ENCODE assay signal across 31 cellular contexts in the genomic region with DNA sequence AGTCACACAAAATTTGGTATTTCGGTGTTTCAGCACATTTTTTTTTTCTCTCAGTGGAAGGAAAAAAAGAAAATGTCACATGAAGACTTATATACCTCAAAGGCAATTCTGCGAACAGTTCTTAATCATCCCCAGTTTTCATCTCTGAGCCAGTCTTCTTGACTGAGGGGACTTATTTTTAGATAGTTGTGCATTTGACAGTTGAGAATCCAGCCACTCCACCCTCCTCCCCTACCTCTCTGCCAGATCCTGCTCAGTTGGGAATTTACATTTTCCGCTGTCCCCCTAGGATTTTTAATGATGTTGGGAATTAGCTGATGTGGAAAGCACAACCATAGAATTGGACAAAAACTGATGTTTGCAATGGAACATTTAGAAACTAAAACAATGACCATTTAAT.
"Had no signal": no experiment of that assay in that cellular context is flagged by ENCODE, and none has a peak within 500 bp of the region (broad histone marks: within the 10 kb centered on the region; RNA-seq: fewer than 3 reads in every experiment).

No MANE protein-coding gene starts in this region.

- H3K27me3 ChIP-seq: colonic mucosa, ovary, sigmoid colon, spleen, suprapubic skin, transverse colon, upper lobe of right lung, uterus had no signal

- ATAC-seq: esophagus mucosa; left colon; mucosa of descending colon; natural killer cell treated with Interleukin-12 subunit alpha and Interleukin-12 subunit beta and Interleukin-15 and Interleukin-18, amount 100 ng/mL, for 72 hours; psoas muscle; right cardiac atrium; stimulated activated naive CD8-positive, alpha-beta T cell treated with anti-CD3 and anti-CD28 coated beads, Interleukin-15, amount 100 ng/mL, for 72 hours; upper lobe of right lung had no signal

- H3K9me3 Mint-ChIP-seq: dendritic cell treated with granulocyte-macrophage colony-stimulating factor and Interleukin-4, amounts not matched to agents 40 ng/mL and 50 ng/mL, for 4 days; natural killer cell treated with Interleukin-12 subunit alpha and Interleukin-12 subunit beta and Interleukin-15 and Interleukin-18, amount 100 ng/mL, for 72 hours; stimulated activated naive CD8-positive, alpha-beta T cell treated with anti-CD3 and anti-CD28 coated beads, Interleukin-15, amount 100 ng/mL, for 72 hours had no signal

- H3K9me3 ChIP-seq: colonic mucosa, mucosa of descending colon, ovary, psoas muscle, sigmoid colon, suprapubic skin, transverse colon, upper lobe of right lung, uterus had no signal

- H3K27ac Mint-ChIP-seq: dendritic cell treated with granulocyte-macrophage colony-stimulating factor and Interleukin-4, amounts not matched to agents 40 ng/mL and 50 ng/mL, for 4 days; endodermal cell; immature natural killer cell; mesothelial cell of epicardium; naive B cell; natural killer cell treated with Interleukin-12 subunit alpha and Interleukin-12 subunit beta and Interleukin-15 and Interleukin-18, amount 100 ng/mL, for 72 hours; stimulated activated naive CD8-positive, alpha-beta T cell treated with anti-CD3 and anti-CD28 coated beads, Interleukin-15, amount 100 ng/mL, for 72 hours had no signal

- H3K4me3 Mint-ChIP-seq: dendritic cell treated with granulocyte-macrophage colony-stimulating factor and Interleukin-4, amounts not matched to agents 40 ng/mL and 50 ng/mL, for 4 days; endodermal cell; immature natural killer cell; mesothelial cell of epicardium; naive B cell; natural killer cell treated with Interleukin-12 subunit alpha and Interleukin-12 subunit beta and Interleukin-15 and Interleukin-18, amount 100 ng/mL, for 72 hours; stimulated activated naive CD8-positive, alpha-beta T cell treated with anti-CD3 and anti-CD28 coated beads, Interleukin-15, amount 100 ng/mL, for 72 hours had no signal

- H3K36me3 Mint-ChIP-seq: immature natural killer cell; mesothelial cell of epicardium; naive B cell; natural killer cell treated with Interleukin-12 subunit alpha and Interleukin-12 subunit beta and Interleukin-15 and Interleukin-18, amount 100 ng/mL, for 72 hours had no signal

- H3K4me1 ChIP-seq: colonic mucosa, psoas muscle, spleen, suprapubic skin, transverse colon, upper lobe of right lung, uterus had no signal

- H3K36me3 ChIP-seq: colonic mucosa, ovary, sigmoid colon, spleen, suprapubic skin, transverse colon, upper lobe of right lung, uterus had no signal

- DNase-seq: colonic mucosa; effector CD8-positive, alpha-beta T cell; endodermal cell; foreskin melanocyte; hypothalamus; immature natural killer cell; islet precursor cell; kidney glomerular epithelial cell; left colon; mesenchymal stem cell; mucosa of descending colon; naive B cell; nucleus accumbens; ovary; posterior cingulate gyrus; psoas muscle; sigmoid colon; spleen; stimulated activated naive CD4-positive, alpha-beta T cell; stimulated activated naive CD8-positive, alpha-beta T cell treated with anti-CD3 and anti-CD28 coated beads, Interleukin-15, amount 100 ng/mL, for 72 hours; transverse colon; upper lobe of right lung; uterus had no signal

- H3K4me3 ChIP-seq: colonic mucosa, mucosa of descending colon, ovary, psoas muscle, sigmoid colon, skin epidermis, spleen, suprapubic skin, transverse colon, upper lobe of right lung, uterus had no signal

- H3K27ac ChIP-seq: colonic mucosa, epithelial cell of prostate, ovary, psoas muscle, spleen, suprapubic skin, transverse colon, upper lobe of right lung, uterus had no signal

- H3K4me1 Mint-ChIP-seq: endodermal cell; immature natural killer cell; naive B cell; stimulated activated naive CD8-positive, alpha-beta T cell treated with anti-CD3 and anti-CD28 coated beads, Interleukin-15, amount 100 ng/mL, for 72 hours had no signal

- H3K27me3 Mint-ChIP-seq: dendritic cell treated with granulocyte-macrophage colony-stimulating factor and Interleukin-4, amounts not matched to agents 40 ng/mL and 50 ng/mL, for 4 days; naive B cell; stimulated activated naive CD8-positive, alpha-beta T cell treated with anti-CD3 and anti-CD28 coated beads, Interleukin-15, amount 100 ng/mL, for 72 hours had no signal
